Comparison of ENCODE assay signal across 8 cellular contexts in the genomic region with DNA sequence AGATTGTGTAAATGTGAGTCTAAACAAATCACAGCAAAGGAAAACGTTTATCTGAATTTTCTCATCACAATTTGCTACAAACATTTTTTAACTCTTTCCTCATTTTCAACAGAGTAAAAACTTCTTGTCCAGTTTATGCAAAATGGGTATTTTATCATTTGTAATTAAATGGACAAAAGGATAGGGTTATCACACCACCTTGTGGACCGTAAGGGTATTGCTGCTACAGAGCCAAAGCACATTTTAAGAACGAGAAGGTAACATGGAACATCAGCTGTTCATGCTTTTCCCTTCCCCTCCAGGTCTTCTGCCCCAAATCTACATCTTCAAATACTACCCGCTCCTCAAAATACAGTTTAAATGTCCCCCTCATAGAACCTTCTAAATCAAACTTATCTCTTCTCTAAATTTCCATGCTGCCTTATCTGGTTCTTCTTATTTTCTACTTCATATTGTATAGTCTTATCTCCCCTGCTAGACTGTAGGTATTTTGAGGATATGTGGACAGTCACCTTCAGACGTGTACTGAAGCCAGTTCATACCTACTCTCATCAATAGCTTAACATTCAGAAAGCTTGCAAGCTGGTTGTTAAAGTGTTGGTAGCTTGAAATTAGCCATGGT. TPM values are rescaled to one million over a fixed set of nuclear protein-coding genes. Genes with fewer than 3 reads are reported as not detected.
A peak's percentile ranks its signal among the peaks of the same experiment; 100 is the strongest.
DNase-seq lines count a peak whose midpoint lies in the region; ATAC-seq, FAIRE-seq and TF ChIP-seq lines count a peak whose summit lies in the region.

No MANE protein-coding gene starts in this region.

- peak; percentile 17 for DNase-seq in CMK (ENCODE audit: low read depth)
- peak; percentile 21 for DNase-seq in NCI-H82 treated with DMSO at 0.1 percent for 48 hours (lab: John Stamatoyannopoulos, UW; ENCODE audit: unreplicated experiment)
- no peak for DNase-seq in GM12878 (ENCODE audit: low read depth, low spot score)
- no peak for DNase-seq in kidney epithelial cell (ENCODE audit: low read depth)
- peak; percentile 19 to 31 for DNase-seq in thyroid gland
- no peak for DNase-seq in NCI-H2081 treated with DMSO at 0.1 percent for 48 hours (lab: John Stamatoyannopoulos, UW)

- whole genome bisulfite sequencing in GM12878 (ENCODE audit: insufficient coverage, insufficient replicate concordance, low lambda C conversion rate, missing lambda C conversion rate) = under 1% methylated on average over 5 of the region's 5 CpGs
- 7% methylated on average over 5 of the region's 5 CpGs for WGBS in thyroid gland, 2 donors

- H4K20me1 ChIP-seq in GM12878 (ENCODE audit: control insufficient read depth, insufficient read depth) = no peaks in the 10 kb centered on the region

- SMC1A ChIA-PET in GM12878 (lab: Charles Lee; ENCODE audit: uncharacterized antibody, unreplicated experiment) = interaction anchor here (1.3 to 2.4 kb wide), 2 partner anchors 21 to 1091 kb away, joined by 4 to 17 read pairs; no protein-coding TSS in a partner anchor

- H3K9me3 ChIP-seq in GM12878 (replicated peaks; ENCODE audit: control insufficient read depth, insufficient read depth, low read length) (no peaks in the 10 kb centered on the region), thyroid gland (no peaks in the 10 kb centered on the region)

- FAIRE-seq in GM12878 (lab: Jason Lieb, UNC) = peak; percentile 94

- TF ChIP-seq RAD21 in GM12878 (IDR thresholded peaks at IDR 0.05; ENCODE audit: insufficient read depth, low read depth, low read length) = peak; percentile 88

- no peaks in the 10 kb centered on the region for H3K36me3 ChIP-seq in GM12878 (ENCODE audit: control insufficient read depth in 2 of 2, insufficient read depth in 2 of 2, low read length in 1 of 2)
- H3K36me3 ChIP-seq in kidney epithelial cell (ENCODE audit: control insufficient read depth, insufficient read depth, low read length) = no peaks in the 10 kb centered on the region
- H3K36me3 ChIP-seq in thyroid gland = no peaks in the 10 kb centered on the region

- TF ChIP-seq CTCF in GM12878 (IDR thresholded peaks at IDR 0.05 in 2 of 3, conservative IDR thresholded peaks at IDR 0.05 in 1 of 3; ENCODE audit: control insufficient read depth in 2 of 3, extremely low read depth in 1 of 3, insufficient read depth in 1 of 3, low read depth in 3 of 3, low read length in 3 of 3) (peak; percentile 83 to 86 (median 85)), kidney epithelial cell (IDR thresholded peaks at IDR 0.05; ENCODE audit: insufficient read depth, low read length, poor library complexity, severe bottlenecking) (peak; percentile 81), thyroid gland (IDR thresholded peaks at IDR 0.05) (peak; percentile 79 to 90 (median 86))

- H3K4me2 ChIP-seq in GM12878 (ENCODE audit: control insufficient read depth, insufficient read depth) = no peak overlapping the region

- H2AFZ ChIP-seq in GM12878 (ENCODE audit: control insufficient read depth, low read depth, low read length) = no peak overlapping the region

- H3K27me3 ChIP-seq in GM12878 (replicated peaks in 1 of 2; ENCODE audit: control insufficient read depth in 2 of 2, insufficient read depth in 2 of 2, low read length in 1 of 2) = peaks cover 0 to 2% of the 10 kb centered on the region in 2 experiments; a peak in 2 of 4 replicates
- no peaks in the 10 kb centered on the region for H3K27me3 ChIP-seq in kidney epithelial cell (ENCODE audit: control insufficient read depth, insufficient read depth, low read length)
- H3K27me3 ChIP-seq in thyroid gland = no peaks in the 10 kb centered on the region

- H3K79me2 ChIP-seq in GM12878 (ENCODE audit: control insufficient read depth, insufficient read depth, low read length) = no peaks in the 10 kb centered on the region

- TF ChIP-seq EP300 in GM12878 (IDR thresholded peaks at IDR 0.05; ENCODE audit: borderline replicate concordance in 1 of 2, control insufficient read depth in 1 of 2, low read depth in 2 of 2, low read length in 2 of 2) = no peak

- RAD21 ChIA-PET in GM12878 (lab: Charles Lee; ENCODE audit: unreplicated experiment) = interaction anchor here (1.0 to 2.0 kb wide), 3 partner anchors 292 to 1089 kb away, joined by 3 to 13 read pairs (median 12); no protein-coding TSS in a partner anchor

- H3K27ac ChIP-seq in GM12878 (ENCODE audit: control insufficient read depth, insufficient read depth) = no peak overlapping the region
- no peak overlapping the region for H3K27ac ChIP-seq in thyroid gland

- BruUV-seq in GM12878 (replicated peaks; lab: Mats Ljungman, UMichigan) = no TSS peak

- intact Hi-C loops in GM12878 (cut with micrococcal nuclease; ENCODE audit: unreplicated experiment) = loop anchor here (1.0 to 2.0 kb wide), 2 partner anchors 292 to 1090 kb away; no protein-coding TSS in a partner anchor
- intact Hi-C loops in thyroid gland (cut with DNase I) = no loop called here

- no peak overlapping the region for H3K4me3 ChIP-seq in GM12878
- no peak overlapping the region for H3K4me3 ChIP-seq in kidney epithelial cell (ENCODE audit: low read depth, low read length)
- H3K4me3 ChIP-seq in thyroid gland (replicated peaks in 1 of 3) = no peak overlapping the region

- in situ Hi-C loops in GM12878 (cut with MboI) = no loop called here

- CTCF ChIA-PET in GM12878 (lab: Yijun Ruan, JAX) = interaction anchor here (0.7 to 3.1 kb wide), 11 partner anchors 9 to 1091 kb away, joined by 3 to 46 read pairs (median 4); no protein-coding TSS in a partner anchor

- H3K4me1 ChIP-seq in GM12878 (ENCODE audit: control insufficient read depth, insufficient read depth, low read length) (no peaks in the 10 kb centered on the region), thyroid gland (no peaks in the 10 kb centered on the region)

- no peak overlapping the region for H3K9ac ChIP-seq in GM12878 (ENCODE audit: control insufficient read depth, insufficient read depth, low read length)

- ATAC-seq in GM18511 (IDR thresholded peaks at IDR 0.05; ENCODE audit: unreplicated experiment) (peak; percentile 86), HG03025 (IDR thresholded peaks at IDR 0.05; ENCODE audit: low FRiP score, unreplicated experiment) (peak; percentile 77), GM12878 (peak; percentile 75)

- TF ChIP-seq POLR2A in GM12878 (IDR thresholded peaks at IDR 0.05; ENCODE audit: low read depth, low read length) (no peak), thyroid gland (IDR thresholded peaks at IDR 0.05) (no peak)

- POLR2A ChIA-PET in GM12878 (lab: Charles Lee) = interaction anchor here (0.6 kb wide), 1 partner anchor 1091 kb away, joined by 3 read pairs; no protein-coding TSS in a partner anchor

TF ChIP-seq in GM12878, 131 proteins besides CTCF, POLR2A, EP300 and RAD21:
- TF ChIP-seq SMC3 (IDR thresholded peaks at IDR 0.05; ENCODE audit: borderline replicate concordance, low read length) (peak; percentile 64; the same call in 1 of the 2 replicates), ZBTB40 (IDR thresholded peaks at IDR 0.05; ENCODE audit: borderline replicate concordance) (no peak)

RNA-seq across cellular contexts. Expression of gene SETMAR, which starts 12.8 kb away (rescaled TPM):
- 20.2 and 24.5 TPM in 2 replicates for total RNA-seq in GM12878 (2013; cell fraction: nucleolus; rRNA removed)
- total RNA-seq in GM12878 (2014; rRNA removed) = 21.0 and 22.6 TPM in 2 replicates
- total RNA-seq in GM12878 (2014; rRNA removed; fragmentation: Illumina TruSeq; extraction: Trizol) = 20.4 and 21.1 TPM in 2 replicates
- 17.0 and 20.1 TPM in 2 replicates for total RNA-seq in GM12878 (2021)
- polyA plus RNA-seq in GM12878 (2011; ENCODE audit: low read depth) = 9.2 TPM
- 20.5 and 21.0 TPM in 2 replicates for polyA plus RNA-seq in GM12878 (2011; rRNA removed)
- 13.6 and 13.9 TPM in 2 replicates for polyA plus RNA-seq in GM12878 (2011; cell fraction: cytosol; rRNA removed)
- 23.2 and 28.8 TPM in 2 replicates for polyA plus RNA-seq in GM12878 (2011; cell fraction: nucleus; rRNA removed)
- polyA plus RNA-seq in GM12878 (2012) = 9.8 and 11.5 TPM in 2 replicates
- polyA plus RNA-seq in GM12878 (2014; fragmentation: Illumina TruSeq; extraction: Trizol) = 24.6 and 25.1 TPM in 2 replicates
- 10 to 100 TPM in 1 of 2 experiments, 1 to 10 TPM in 1; 7.1 to 11.6 TPM for polyA plus RNA-seq in GM12878 (2014; fragmentation: Nextera tagmentation; extraction: Ambion mirVana)
- 17.8 TPM in 2 replicates for polyA plus RNA-seq in GM12878 (2014; rRNA removed)
- 10 to 100 TPM; 19.9 to 23.6 TPM for polyA plus RNA-seq in GM12878 (2016; fragmentation: Nextera tagmentation; extraction: Ambion mirVana)
- 24.0 and 36.6 TPM in 2 replicates for polyA minus RNA-seq in GM12878 (2011; rRNA and poly(A)+ RNA removed)
- polyA minus RNA-seq in GM12878 (2011; cell fraction: cytosol; rRNA and poly(A)+ RNA removed) = 6.4 and 7.6 TPM in 2 replicates
- polyA minus RNA-seq in GM12878 (2011; cell fraction: nucleus; rRNA and poly(A)+ RNA removed) = 20.8 and 41.3 TPM in 2 replicates
- 17.8 and 19.2 TPM in 2 replicates for total RNA-seq in kidney epithelial cell
- 10 to 100 TPM; 33.4 to 36.7 (median 36.2) TPM for total RNA-seq in thyroid gland

Comparison
In these comparisons a context has a peak if more than half of its experiments do, and no peak if none do; other contexts are left out.
1. DNase-seq: peak in CMK (single experiment), NCI-H82 treated with DMSO at 0.1 percent for 48 hours (single experiment) and thyroid gland (2 of 2); none in GM12878 (single experiment), kidney epithelial cell (single experiment) and NCI-H2081 treated with DMSO at 0.1 percent for 48 hours (single experiment).
2. Peak in every context shown above with its lines, with median percentiles within 50 percentile points of each other: ATAC-seq and CTCF ChIP-seq.